ENCODE assay signal across 18 cellular contexts in genomic region chr2:184463102-184463865, GRCh38.
DNase-seq lines count a peak whose midpoint lies in the region; TF ChIP-seq lines count a peak whose summit lies in the region.
"Had no signal": no experiment of that assay in that cellular context is flagged by ENCODE, and none has a peak within 500 bp of the region (broad histone marks: within the 10 kb centered on the region; RNA-seq: fewer than 3 reads in every experiment).

No MANE protein-coding gene starts in this region.

- TF ChIP-seq POLR2A in adrenal gland (IDR thresholded peaks at IDR 0.05): no peak

- H2AFZ ChIP-seq in PC-9: peak overlapping the region; percentile 35; the same call in 1 of the 2 replicates

- no peaks in the 10 kb centered on the region for H3K36me3 ChIP-seq in PC-9 (ENCODE audit: low read depth)
- no peaks in the 10 kb centered on the region for H3K36me3 ChIP-seq in liver (ENCODE audit: control insufficient read depth in 4 of 4, insufficient read depth in 3 of 4, low read depth in 1 of 4, low read length in 3 of 4)
- H3K36me3 ChIP-seq in MG63: no peaks in the 10 kb centered on the region
- no peaks in the 10 kb centered on the region for H3K36me3 ChIP-seq in adrenal gland (replicated peaks in 1 of 2)
- H3K36me3 ChIP-seq: SJCRH30, vagina had no signal

- no peaks in the 10 kb centered on the region for H3K9me2 ChIP-seq in PC-9 (ENCODE audit: insufficient read depth)

- H3K4me3 ChIP-seq in PC-9 (no peak overlapping the region), liver (ENCODE audit: low read depth in 1 of 3, low read length in 3 of 3) (peak overlapping the region; percentile 34 to 66 (median 47)), MG63 (no peak overlapping the region), adrenal gland (no peak overlapping the region)
- H3K4me3 ChIP-seq: SJCRH30, vagina had no signal

- H3F3A ChIP-seq in PC-9 (ENCODE audit: insufficient read depth, low read depth): no peaks in the 10 kb centered on the region

- H3K4me1 ChIP-seq in PC-9 (replicated peaks; ENCODE audit: insufficient read depth) (no peaks in the 10 kb centered on the region), liver (ENCODE audit: control insufficient read depth in 4 of 4, insufficient read depth in 4 of 4, low read length in 3 of 4) (peaks cover 0 to 14% (median 4%) of the 10 kb centered on the region in 4 donors), adrenal gland (replicated peaks in 1 of 2) (no peaks in the 10 kb centered on the region)
- H3K4me1 ChIP-seq: SJCRH30, vagina had no signal

- H3K79me2 ChIP-seq in PC-9 (ENCODE audit: low read depth): no peaks in the 10 kb centered on the region

- intact Hi-C loops in PC-9 (cut with micrococcal nuclease; ENCODE audit: unreplicated experiment): no loop called here
- intact Hi-C loops in adrenal gland (cut with DNase I): no loop called here

- TF ChIP-seq RAD21 in liver (IDR thresholded peaks at IDR 0.05): peak; percentile 50 to 57

- no peaks in the 10 kb centered on the region for H4K20me1 ChIP-seq in PC-9 (ENCODE audit: insufficient read depth)

- CTCF ChIA-PET in PC-9 (lab: Charles Lee): no interaction called here

- H3K9ac ChIP-seq in liver (ENCODE audit: low read depth in 1 of 2, low read length in 2 of 2): peak overlapping the region; percentile 25 to 36

- H3K4me2 ChIP-seq in PC-9: no peak overlapping the region

- no TSS peak for BruUV-seq in PC-9 (replicated peaks; lab: Mats Ljungman, UMichigan)

- H3K27me3 ChIP-seq in PC-9 (ENCODE audit: insufficient read depth, low read depth) (no peaks in the 10 kb centered on the region), liver (ENCODE audit: control insufficient read depth in 4 of 4, insufficient read depth in 4 of 4, low read length in 3 of 4) (no peaks in the 10 kb centered on the region), MG63 (no peaks in the 10 kb centered on the region), adrenal gland (no peaks in the 10 kb centered on the region)
- H3K27me3 ChIP-seq: SJCRH30, vagina had no signal

- no peaks in the 10 kb centered on the region for H3K9me3 ChIP-seq in PC-9 (ENCODE audit: insufficient read depth, low read depth)
- H3K9me3 ChIP-seq in liver (ENCODE audit: control insufficient read depth in 4 of 4, low read length in 3 of 4): no peaks in the 10 kb centered on the region
- H3K9me3 ChIP-seq in MG63: no peaks in the 10 kb centered on the region
- no peaks in the 10 kb centered on the region for H3K9me3 ChIP-seq in adrenal gland (replicated peaks in 1 of 3)
- H3K9me3 ChIP-seq: SJCRH30, vagina had no signal

- peak; percentile 74 for DNase-seq in DMS53 treated with DMSO at 0.1 percent for 48 hours (lab: John Stamatoyannopoulos, UW; ENCODE audit: unreplicated experiment)
- peak; percentile 8 for DNase-seq in HuH-7 (ENCODE audit: low spot score)
- peak in 1 of 2 experiments; percentile 22 for DNase-seq in PC-9
- DNase-seq in MG63: no peak
- DNase-seq in HUDEP-2 (lab: John Stamatoyannopoulos, UW; ENCODE audit: unreplicated experiment in 76 of 76): no peak
- DNase-seq in adrenal gland: no peak
- DNase-seq in amniotic stem cell (lab: John Stamatoyannopoulos, UW): no peak
- DNase-seq: activated CD4-positive, alpha-beta T cell treated with anti-CD3 and anti-CD28 coated beads for 1 hour; activated CD8-positive, alpha-beta memory T cell treated with anti-CD3 and anti-CD28 coated beads, Interleukin-2, amount 10 ng/mL, durations not matched to agents 7 days and 5 days; CD4-positive, CD25-positive, alpha-beta regulatory T cell; kidney glomerular epithelial cell; NCI-H1092; right cardiac atrium; SJCRH30; stimulated activated CD4-positive, alpha-beta T cell treated with anti-CD3 and anti-CD28 coated beads, Interleukin-2, amount 100 ng/mL, for 24 hours; T1000 had no signal

- TF ChIP-seq CTCF in PC-9 (conservative IDR thresholded peaks at IDR 0.05): no peak
- no peak for TF ChIP-seq CTCF in liver (IDR thresholded peaks at IDR 0.05; ENCODE audit: low read depth, low read length, missing input control)
- TF ChIP-seq CTCF in adrenal gland (IDR thresholded peaks at IDR 0.05): no peak

- POLR2A ChIA-PET in PC-9 (lab: Charles Lee; ENCODE audit: unreplicated experiment): interaction anchor here (0.7 kb wide), 1 partner anchor 1128 kb away, joined by 5 read pairs; no protein-coding TSS in a partner anchor

- H3K27ac ChIP-seq in PC-9 (no peak overlapping the region), liver (ENCODE audit: low read depth in 1 of 2, low read length in 2 of 2) (peak overlapping the region; percentile 54 to 72), adrenal gland (no peak overlapping the region)
- H3K27ac ChIP-seq: SJCRH30, vagina had no signal

- WGBS in liver: 18% methylated on average over 4 of the region's 4 CpGs
- 54 to 60% (median 55%) methylated on average over 4 of the region's 4 CpGs for WGBS in adrenal gland, 4 donors

TF ChIP-seq in liver, 16 proteins besides CTCF, POLR2A, EP300 and RAD21:
- peak; percentile 85 to 86 for TF ChIP-seq HNF4A (conservative IDR thresholded peaks at IDR 0.05)
- TF ChIP-seq RXRA (IDR thresholded peaks at IDR 0.05): peak; percentile 59 to 78
- TF ChIP-seq FOXA1 (IDR thresholded peaks at IDR 0.05): peak; percentile 50
- no peak for TF ChIP-seq NR2F2 (IDR thresholded peaks at IDR 0.05)
- peak; percentile 22 for TF ChIP-seq REST (IDR thresholded peaks at IDR 0.05)
- TF ChIP-seq TAF1 (conservative IDR thresholded peaks at IDR 0.05): peak; percentile 69
- TF ChIP-seq EGR1 (IDR thresholded peaks at IDR 0.05; ENCODE audit: low read depth in 2 of 2): no peak
- TF ChIP-seq SP1 (IDR thresholded peaks at IDR 0.05): peak; percentile 87
- TF ChIP-seq JUND (IDR thresholded peaks at IDR 0.05): peak; percentile 40 to 64
- TF ChIP-seq FOXA2 (IDR thresholded peaks at IDR 0.05): peak; percentile 24
- peak; percentile 42 for TF ChIP-seq MAX (IDR thresholded peaks at IDR 0.05)
- TF ChIP-seq GABPA (IDR thresholded peaks at IDR 0.05 in 1 of 2, conservative IDR thresholded peaks at IDR 0.05 in 1 of 2): no peak
- TF ChIP-seq ATF3 (IDR thresholded peaks at IDR 0.05): peak; percentile 23
- peak; percentile 69 for TF ChIP-seq HNF4G (IDR thresholded peaks at IDR 0.05)
- peak; percentile 19 for TF ChIP-seq ZBTB33 (IDR thresholded peaks at IDR 0.05)
- peak; percentile 52 for TF ChIP-seq YY1 (IDR thresholded peaks at IDR 0.05)

Comparison
In these comparisons a context has a peak if more than half of its experiments do, and no peak if none do; other contexts are left out.
1. DNase-seq: peak in DMS53 treated with DMSO at 0.1 percent for 48 hours (single experiment) and HuH-7 (single experiment); none in MG63 (single experiment), HUDEP-2 (0 of 76), adrenal gland (0 of 7) and amniotic stem cell (single experiment).
2. H3K27ac ChIP-seq: peak in liver (2 of 2); none in PC-9 (single experiment) and adrenal gland (0 of 5).
3. H3K4me3 ChIP-seq: peak in liver (3 of 3); none in PC-9 (single experiment), MG63 (single experiment) and adrenal gland (0 of 4).